Comparison of ENCODE assay signal across 1 cellular context in the genomic region with DNA sequence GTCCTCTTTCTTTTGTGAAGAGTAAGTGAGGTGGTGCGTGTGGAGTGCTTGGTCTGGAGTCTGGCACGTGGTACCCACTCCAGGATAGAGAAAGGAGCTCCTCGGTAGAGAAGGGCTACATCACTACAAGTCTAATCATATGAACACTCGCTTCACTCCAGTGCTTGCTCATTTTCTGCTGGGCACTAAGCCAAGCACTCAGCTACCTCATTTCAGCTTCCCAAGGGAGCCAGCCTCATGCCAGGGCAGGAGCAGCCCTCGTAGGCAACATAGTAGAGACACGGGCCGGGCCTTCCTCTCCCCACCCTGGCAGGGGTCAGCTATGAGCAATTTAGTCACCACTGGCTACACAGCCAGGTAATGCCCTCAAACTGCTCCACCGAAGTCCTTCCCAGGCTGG.
TF ChIP-seq lines count a peak whose summit lies in the region.

No MANE protein-coding gene starts in this region.

TF ChIP-seq in A549, 52 proteins besides CTCF, POLR2A, EP300 and RAD21:
- no peak for TF ChIP-seq FOSL2 (IDR thresholded peaks at IDR 0.05)
- no peak for TF ChIP-seq FOSL2 (CRISPR knock-in tag; IDR thresholded peaks at IDR 0.05)
- TF ChIP-seq CEBPB (IDR thresholded peaks at IDR 0.05), result no peak
- no peak for TF ChIP-seq FOXS1 (CRISPR knock-in tag; IDR thresholded peaks at IDR 0.05)
- TF ChIP-seq BHLHE40 (IDR thresholded peaks at IDR 0.05; ENCODE audit: low read depth, low read length), result no peak
- TF ChIP-seq GATA3 (IDR thresholded peaks at IDR 0.05; ENCODE audit: borderline replicate concordance), result no peak
- no peak for TF ChIP-seq PHF8 (IDR thresholded peaks at IDR 0.05; ENCODE audit: borderline replicate concordance, low read depth)
- TF ChIP-seq MAZ (IDR thresholded peaks at IDR 0.05; ENCODE audit: borderline replicate concordance, low read depth, low read length), result no peak
TF ChIP-seq in A549: peak in this region for 0.
